8 cellular contexts compared by ENCODE assay signal in genomic region chrY:19567051-19567901, GRCh38.
DNase-seq lines count a peak whose midpoint lies in the region; ATAC-seq and TF ChIP-seq lines count a peak whose summit lies in the region.

No MANE protein-coding gene starts in this region.

- no peaks in the 10 kb centered on the region for H3K27me3 Mint-ChIP-seq in endodermal cell (ENCODE audit: insufficient read depth)

- no peaks in the 10 kb centered on the region for H3K36me3 ChIP-seq in endodermal cell (ENCODE audit: control insufficient read depth, insufficient read depth, low read length)

- no peak overlapping the region for H3K4me3 Mint-ChIP-seq in endodermal cell

- no peaks in the 10 kb centered on the region for H3K36me3 Mint-ChIP-seq in endodermal cell (ENCODE audit: low read depth)

- TF ChIP-seq CTCF in endodermal cell (conservative IDR thresholded peaks at IDR 0.05) = no peak

- peak; percentile 47 for ATAC-seq in HG03060 (IDR thresholded peaks at IDR 0.05; ENCODE audit: low read depth, unreplicated experiment)
- ATAC-seq in sciatic nerve = no peak

- peak; percentile 84 for DNase-seq in D341Med (ENCODE audit: low spot score)
- peak in 4 of 5 experiments; percentile 49 to 95 (median 73) for DNase-seq in T-helper 2 cell
- DNase-seq in endodermal cell = no peak
- DNase-seq in pons (ENCODE audit: low spot score) = peak; percentile 94
- DNase-seq in NCI-H128 (lab: John Stamatoyannopoulos, UW; ENCODE audit: unreplicated experiment) = no peak
- DNase-seq in NCI-H1930 (lab: John Stamatoyannopoulos, UW) = no peak
- DNase-seq in sciatic nerve (ENCODE audit: low spot score) = no peak

- no peaks in the 10 kb centered on the region for H3K4me1 ChIP-seq in endodermal cell (ENCODE audit: control insufficient read depth, insufficient read depth, low read length)

- peak overlapping the region; percentile 57 for H3K27ac ChIP-seq in endodermal cell (ENCODE audit: low read depth, low read length)

- intact Hi-C loops in sciatic nerve (cut with DNase I) = no loop called here

- WGBS in endodermal cell (ENCODE audit: insufficient coverage in 1 of 2, insufficient read length in 1 of 2), 2 experiments = 0% methylated on average over 4 to 48 of the region's 52 CpGs

- H3K9ac ChIP-seq in endodermal cell (ENCODE audit: extremely low read depth, low read length, poor library complexity, severe bottlenecking) = peak overlapping the region; percentile 57

- peak overlapping the region; percentile 91 for H3K4me3 ChIP-seq in endodermal cell (ENCODE audit: low read length)

- no peak overlapping the region for H3K27ac Mint-ChIP-seq in endodermal cell

- no peaks in the 10 kb centered on the region for H3K9me3 Mint-ChIP-seq in endodermal cell

- H3K4me1 Mint-ChIP-seq in endodermal cell = no peaks in the 10 kb centered on the region

- H3K27me3 ChIP-seq in endodermal cell (ENCODE audit: control insufficient read depth, insufficient read depth, low read length, poor library complexity, severe bottlenecking) = no peaks in the 10 kb centered on the region

- no peaks in the 10 kb centered on the region for H3K9me3 ChIP-seq in endodermal cell (ENCODE audit: control insufficient read depth, low read length)

Comparison
In these comparisons a context has a peak if more than half of its experiments do, and no peak if none do; other contexts are left out.
1. DNase-seq: peak in D341Med (single experiment), T-helper 2 cell (4 of 5) and pons (single experiment); none in endodermal cell (single experiment), NCI-H128 (single experiment), NCI-H1930 (0 of 2) and sciatic nerve (single experiment).